20 cellular contexts compared by ENCODE assay signal in the genomic region with DNA sequence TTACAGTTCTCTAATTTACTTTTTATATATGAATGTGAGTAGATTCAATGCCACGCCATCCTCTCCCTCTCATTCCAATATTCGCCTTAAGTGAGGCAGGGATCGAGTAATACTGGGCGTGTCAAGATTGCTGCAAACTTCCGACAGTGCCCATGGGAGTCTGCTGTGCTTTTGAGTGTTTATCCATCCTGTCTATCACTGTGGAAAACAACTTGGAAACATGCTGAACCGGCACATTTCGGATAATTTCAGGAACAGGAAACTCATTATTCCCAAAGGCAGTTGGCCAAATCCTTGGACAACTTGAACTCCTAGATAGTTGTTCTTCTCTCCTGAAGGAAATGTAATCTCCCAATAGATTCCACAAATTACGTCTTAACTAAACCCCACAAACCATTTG. TPM values are rescaled to one million over a fixed set of nuclear protein-coding genes. Genes with fewer than 3 reads are reported as not detected.
DNase-seq lines count a peak whose midpoint lies in the region; ATAC-seq and TF ChIP-seq lines count a peak whose summit lies in the region.
"Had no signal": no experiment of that assay in that cellular context is flagged by ENCODE, and none has a peak within 500 bp of the region (broad histone marks: within the 10 kb centered on the region; RNA-seq: fewer than 3 reads in every experiment).

No MANE protein-coding gene starts in this region.

- POLR2A ChIA-PET in CD4-positive, alpha-beta memory T cell (lab: Charles Lee; ENCODE audit: partially characterized antibody) = interaction anchor here (0.8 to 10.7 kb wide), 6 partner anchors 16 to 75 kb away, joined by 3 to 191 read pairs (median 3); no protein-coding TSS in a partner anchor
- POLR2A ChIA-PET in naive thymus-derived CD8-positive, alpha-beta T cell (lab: Charles Lee) = interaction anchor here (0.9 kb wide), 1 partner anchor 27 kb away, joined by 3 read pairs; no protein-coding TSS in a partner anchor

- H3K27me3 ChIP-seq in CD4-positive, alpha-beta memory T cell (ENCODE audit: insufficient read depth, low read length) = no peaks in the 10 kb centered on the region
- H3K27me3 ChIP-seq: adrenal gland, BLaER1, Peyer's patch, tibial artery had no signal

- peaks cover 76 to 98% (median 90%) of the 10 kb centered on the region in 4 donors for H3K4me1 Mint-ChIP-seq in CD4-positive, alpha-beta memory T cell
- H3K4me1 Mint-ChIP-seq in naive thymus-derived CD8-positive, alpha-beta T cell = peaks cover 52 to 98% (median 91%) of the 10 kb centered on the region in 4 donors

- no peaks in the 10 kb centered on the region for H3K9me3 ChIP-seq in CD4-positive, alpha-beta memory T cell (ENCODE audit: control insufficient read depth in 1 of 2, low read length in 2 of 2)
- H3K9me3 ChIP-seq: adrenal gland, Peyer's patch, tibial artery had no signal

- peak overlapping the region; percentile 47 for H3K27ac ChIP-seq in CD4-positive, alpha-beta memory T cell (ENCODE audit: low read depth, low read length)
- H3K27ac ChIP-seq: BLaER1, tibial artery had no signal

- no peaks in the 10 kb centered on the region for H3K27me3 Mint-ChIP-seq in CD4-positive, alpha-beta memory T cell
- no peaks in the 10 kb centered on the region for H3K27me3 Mint-ChIP-seq in naive thymus-derived CD8-positive, alpha-beta T cell
- H3K27me3 Mint-ChIP-seq: activated CD4-positive, alpha-beta memory T cell treated with anti-CD3 and anti-CD28 coated beads for 36 hours; stimulated activated naive B cell treated with anti-CD40 and anti-IgM and Interleukin-4, amounts not matched to agents 10 μg/mL and 1 μg/mL and 100 μg/mL, for 72 hours had no signal

- H3K4me1 ChIP-seq in CD4-positive, alpha-beta memory T cell (ENCODE audit: insufficient read depth, low read length) = peaks cover 100% of the 10 kb centered on the region

- intact Hi-C loops in CD4-positive, alpha-beta memory T cell (cut with micrococcal nuclease) = loop anchor here (10.0 kb wide), 1 partner anchor 251 kb away; no protein-coding TSS in a partner anchor

- H3K4me3 Mint-ChIP-seq in CD4-positive, alpha-beta memory T cell = peak overlapping the region in 5 of 8 donors; percentile 6 to 92 (median 39)
- H3K4me3 Mint-ChIP-seq in naive thymus-derived CD8-positive, alpha-beta T cell = peak overlapping the region in 3 of 10 donors; percentile 18 to 74 (median 48)
- H3K4me3 Mint-ChIP-seq: activated CD4-positive, alpha-beta memory T cell treated with anti-CD3 and anti-CD28 coated beads for 36 hours; stimulated activated naive B cell treated with anti-CD40 and anti-IgM and Interleukin-4, amounts not matched to agents 10 μg/mL and 1 μg/mL and 100 μg/mL, for 72 hours had no signal

- CTCF ChIA-PET in CD4-positive, alpha-beta memory T cell (lab: Charles Lee; ENCODE audit: partially characterized antibody) = interaction anchor here (0.7 to 1.3 kb wide), 5 partner anchors 14 to 32 kb away, joined by 3 to 6 read pairs (median 3); no protein-coding TSS in a partner anchor

- peaks cover 5 to 11% of the 10 kb centered on the region in 2 donors for H3K36me3 Mint-ChIP-seq in CD4-positive, alpha-beta memory T cell
- H3K36me3 Mint-ChIP-seq in naive thymus-derived CD8-positive, alpha-beta T cell = peaks cover 0 to 4% (median 2%) of the 10 kb centered on the region in 3 donors

- H3K27ac Mint-ChIP-seq in CD4-positive, alpha-beta memory T cell = peak overlapping the region; percentile 65 to 100 (median 94)
- H3K27ac Mint-ChIP-seq in naive thymus-derived CD8-positive, alpha-beta T cell = peak overlapping the region; percentile 71 to 99 (median 97)

- ATAC-seq in naive thymus-derived CD8-positive, alpha-beta T cell = no peak
- no peak for ATAC-seq in HG03025 (IDR thresholded peaks at IDR 0.05; ENCODE audit: low FRiP score, unreplicated experiment)
- ATAC-seq: stimulated activated naive B cell treated with anti-CD40 and anti-IgM and Interleukin-4, amounts not matched to agents 10 μg/mL and 1 μg/mL and 100 μg/mL, for 72 hours had no signal

- no peak overlapping the region for H3K4me3 ChIP-seq in CD4-positive, alpha-beta memory T cell (ENCODE audit: low read length in 2 of 2)
- H3K4me3 ChIP-seq: adrenal gland, BLaER1, Peyer's patch, tibial artery had no signal

- peaks cover 0 to 3% (median 0%) of the 10 kb centered on the region in 8 donors for H3K9me3 Mint-ChIP-seq in CD4-positive, alpha-beta memory T cell
- no peaks in the 10 kb centered on the region for H3K9me3 Mint-ChIP-seq in naive thymus-derived CD8-positive, alpha-beta T cell
- H3K9me3 Mint-ChIP-seq: activated CD4-positive, alpha-beta memory T cell treated with anti-CD3 and anti-CD28 coated beads for 36 hours; stimulated activated naive B cell treated with anti-CD40 and anti-IgM and Interleukin-4, amounts not matched to agents 10 μg/mL and 1 μg/mL and 100 μg/mL, for 72 hours had no signal

- no peaks in the 10 kb centered on the region for H3K36me3 ChIP-seq in CD4-positive, alpha-beta memory T cell (ENCODE audit: insufficient read depth, low read length)
- H3K36me3 ChIP-seq: adrenal gland, Peyer's patch, tibial artery had no signal

- DNase-seq in CD4-positive, alpha-beta memory T cell = no peak
- DNase-seq in fibroblast of peridontal ligament (ENCODE audit: extremely low read depth) (peak; percentile 23), 8988T (no peak), RPMI8226 (no peak)
- DNase-seq in naive thymus-derived CD8-positive, alpha-beta T cell = no peak
- DNase-seq in stimulated activated CD8-positive, alpha-beta memory T cell treated with anti-CD3 and anti-CD28 coated beads, Interleukin-4, amount 100 ng/mL, for 48 hours = no peak
- DNase-seq: activated CD4-positive, alpha-beta memory T cell treated with anti-CD3 and anti-CD28 coated beads for 36 hours; caudate nucleus; effector CD8-positive, alpha-beta T cell; Karpas-422; NCI-H2171; NCI-H774; Peyer's patch; posterior cingulate gyrus; stimulated activated naive B cell treated with anti-CD40 and anti-IgM and Interleukin-4, amounts not matched to agents 10 μg/mL and 1 μg/mL and 100 μg/mL, for 72 hours; tibial artery had no signal

TF ChIP-seq in PFSK-1, 5 proteins besides CTCF, POLR2A, EP300 and RAD21:
- TF ChIP-seq FOXP2 (optimal IDR thresholded peaks at IDR 0.05; ENCODE audit: borderline replicate concordance, extremely low read depth, extremely low read length, insufficient read depth) = peak; percentile 89
- no peak for TF ChIP-seq SIN3A (IDR thresholded peaks at IDR 0.05; ENCODE audit: borderline replicate concordance, insufficient read depth, low read length)
- TF ChIP-seq REST (IDR thresholded peaks at IDR 0.05; ENCODE audit: insufficient read depth in 1 of 2, low read depth in 2 of 2, low read length in 2 of 2) = 0 out of 4 replicates have a peak, but pooled peaks of 1 of the 2 experiments have one; percentile 36
- 0 out of 2 replicates have a peak, but pooled peaks have one; percentile 10 for TF ChIP-seq TAF1 (IDR thresholded peaks at IDR 0.05; ENCODE audit: borderline replicate concordance, insufficient read depth, low read length)
- TF ChIP-seq POLR2AphosphoS5 (IDR thresholded peaks at IDR 0.05; ENCODE audit: low read depth, low read length) = no peak

RNA-seq across cellular contexts. Expression of gene PIP4K2A, which starts 28.5 kb away (rescaled TPM):
- 100 to 1,000 TPM; 171 to 179 TPM for total RNA-seq in CD4-positive, alpha-beta memory T cell
- polyA plus RNA-seq in CD4-positive, alpha-beta memory T cell = 10 to 100 TPM; 33.4 to 87.0 TPM
- polyA plus RNA-seq in PFSK-1 (2012; ENCODE audit: insufficient read length, low read depth) = 45.8 TPM
- 100 to 1,000 TPM; 152 to 169 TPM for total RNA-seq in naive thymus-derived CD8-positive, alpha-beta T cell
- polyA plus RNA-seq in naive thymus-derived CD8-positive, alpha-beta T cell = 10 to 100 TPM; 54.3 to 77.5 (median 59.9) TPM
